Comparison of ENCODE assay signal across 8 cellular contexts in genomic region chr3:115239717-115240116, GRCh38.
DNase-seq lines count a peak whose midpoint lies in the region; ATAC-seq, FAIRE-seq and TF ChIP-seq lines count a peak whose summit lies in the region.

No MANE protein-coding gene starts in this region.

- DNase-seq in GM03348 (ENCODE audit: low spot score): peak; percentile 76
- DNase-seq in NCI-H748 (lab: John Stamatoyannopoulos, UW; ENCODE audit: unreplicated experiment): peak; percentile 97
- DNase-seq in endothelial cell of umbilical vein (ENCODE audit: low read depth, low spot score): peak; percentile 99
- no peak for DNase-seq in natural killer cell treated with Interleukin-12 subunit alpha and Interleukin-12 subunit beta and Interleukin-15 and Interleukin-18, amount 100 ng/mL, for 72 hours (ENCODE audit: low spot score)
- DNase-seq in mesendoderm: no peak

- WGBS in mesendoderm (ENCODE audit: extremely low coverage, insufficient coverage, low lambda C conversion rate): no CpG with 5 or more reads among the region's 6 CpGs

- no peak overlapping the region for H2AFZ ChIP-seq in endothelial cell of umbilical vein (ENCODE audit: low read depth, low read length)
- no peak overlapping the region for H2AFZ ChIP-seq in neuron (ENCODE audit: low read depth, low read length)

- H3K79me2 ChIP-seq in endothelial cell of umbilical vein (ENCODE audit: control insufficient read depth, insufficient read depth, low read length) (no peaks in the 10 kb centered on the region), mesendoderm (ENCODE audit: control insufficient read depth, insufficient read depth, low read length) (no peaks in the 10 kb centered on the region)

- H3K4me1 ChIP-seq in endothelial cell of umbilical vein (ENCODE audit: control insufficient read depth, extremely low read depth, insufficient read depth, low read length) (peaks cover 20% of the 10 kb centered on the region), neuron (ENCODE audit: insufficient read depth, low read length) (peaks cover 30% of the 10 kb centered on the region), mesendoderm (ENCODE audit: control insufficient read depth, low read depth, low read length) (no peaks in the 10 kb centered on the region)

- H3K9me3 ChIP-seq in endothelial cell of umbilical vein (replicated peaks; ENCODE audit: control insufficient read depth, insufficient read depth, low read length): no peaks in the 10 kb centered on the region
- no peaks in the 10 kb centered on the region for H3K9me3 ChIP-seq in neuron (ENCODE audit: low read length)

- H3K4me2 ChIP-seq in endothelial cell of umbilical vein (ENCODE audit: insufficient read depth, low read length) (peak overlapping the region; percentile 42), mesendoderm (ENCODE audit: low read length) (no peak overlapping the region)

- no peaks in the 10 kb centered on the region for H3K36me3 ChIP-seq in endothelial cell of umbilical vein (ENCODE audit: control insufficient read depth in 2 of 2, extremely low read depth in 1 of 2, insufficient read depth in 2 of 2, low read length in 2 of 2)
- no peaks in the 10 kb centered on the region for H3K36me3 ChIP-seq in neuron (ENCODE audit: insufficient read depth, low read length)
- no peaks in the 10 kb centered on the region for H3K36me3 ChIP-seq in mesendoderm (ENCODE audit: control insufficient read depth, insufficient read depth, low read length)

- H3K27me3 Mint-ChIP-seq in natural killer cell treated with Interleukin-12 subunit alpha and Interleukin-12 subunit beta and Interleukin-15 and Interleukin-18, amount 100 ng/mL, for 72 hours: peaks cover 4 to 9% of the 10 kb centered on the region in 2 donors
- H3K27me3 Mint-ChIP-seq in stimulated activated memory B cell treated with anti-CD40 and anti-IgM and Interleukin-4, amounts not matched to agents 10 μg/mL and 1 μg/mL and 100 μg/mL, for 72 hours: no peaks in the 10 kb centered on the region

- no peak overlapping the region for H4K8ac ChIP-seq in mesendoderm (ENCODE audit: low read depth, low read length)

- no peak overlapping the region for H3K4me3 ChIP-seq in endothelial cell of umbilical vein (replicated peaks in 1 of 3; ENCODE audit: insufficient read depth in 1 of 3, low read depth in 1 of 3, low read length in 3 of 3)
- H3K4me3 ChIP-seq in neuron (ENCODE audit: low read length): peak overlapping the region; percentile 4
- H3K4me3 ChIP-seq in mesendoderm (ENCODE audit: low read length): no peak overlapping the region

- no peak for TF ChIP-seq CTCF in endothelial cell of umbilical vein (IDR thresholded peaks at IDR 0.05; ENCODE audit: extremely low read depth in 1 of 2, insufficient read depth in 1 of 2, low read depth in 1 of 2, low read length in 2 of 2)

- no peaks in the 10 kb centered on the region for H3K9me3 Mint-ChIP-seq in natural killer cell treated with Interleukin-12 subunit alpha and Interleukin-12 subunit beta and Interleukin-15 and Interleukin-18, amount 100 ng/mL, for 72 hours
- H3K9me3 Mint-ChIP-seq in stimulated activated memory B cell treated with anti-CD40 and anti-IgM and Interleukin-4, amounts not matched to agents 10 μg/mL and 1 μg/mL and 100 μg/mL, for 72 hours: no peaks in the 10 kb centered on the region

- H3K18ac ChIP-seq in mesendoderm (ENCODE audit: low read length): no peak overlapping the region

- no peak overlapping the region for H3K27ac Mint-ChIP-seq in natural killer cell treated with Interleukin-12 subunit alpha and Interleukin-12 subunit beta and Interleukin-15 and Interleukin-18, amount 100 ng/mL, for 72 hours
- H3K27ac Mint-ChIP-seq in stimulated activated memory B cell treated with anti-CD40 and anti-IgM and Interleukin-4, amounts not matched to agents 10 μg/mL and 1 μg/mL and 100 μg/mL, for 72 hours: no peak overlapping the region

- H4K5ac ChIP-seq in mesendoderm (ENCODE audit: low read length): no peak overlapping the region

- no peak overlapping the region for H3K4me3 Mint-ChIP-seq in natural killer cell treated with Interleukin-12 subunit alpha and Interleukin-12 subunit beta and Interleukin-15 and Interleukin-18, amount 100 ng/mL, for 72 hours
- H3K4me3 Mint-ChIP-seq in stimulated activated memory B cell treated with anti-CD40 and anti-IgM and Interleukin-4, amounts not matched to agents 10 μg/mL and 1 μg/mL and 100 μg/mL, for 72 hours: no peak overlapping the region

- intact Hi-C loops in endothelial cell of umbilical vein (cut with micrococcal nuclease): loop anchor here (1.0 to 2.0 kb wide), 6 partner anchors 21 to 545 kb away; partner anchors contain the start of gene ZBTB20

- no peak overlapping the region for H3K56ac ChIP-seq in mesendoderm (ENCODE audit: low read length)

- H3K23ac ChIP-seq in mesendoderm (ENCODE audit: low read length): no peak overlapping the region

- no peaks in the 10 kb centered on the region for H4K20me1 ChIP-seq in endothelial cell of umbilical vein (replicated peaks; ENCODE audit: control insufficient read depth, extremely low read depth, insufficient read depth, low read length)

- H3K9ac ChIP-seq in endothelial cell of umbilical vein (replicated peaks; ENCODE audit: extremely low read depth, insufficient read depth, low read length): peak overlapping the region; percentile 35
- no peak overlapping the region for H3K9ac ChIP-seq in mesendoderm (ENCODE audit: low read length)

- ATAC-seq in natural killer cell treated with Interleukin-12 subunit alpha and Interleukin-12 subunit beta and Interleukin-15 and Interleukin-18, amount 100 ng/mL, for 72 hours: no peak
- no peak for ATAC-seq in stimulated activated memory B cell treated with anti-CD40 and anti-IgM and Interleukin-4, amounts not matched to agents 10 μg/mL and 1 μg/mL and 100 μg/mL, for 72 hours
- no peak for ATAC-seq in GM18868 (IDR thresholded peaks at IDR 0.05; ENCODE audit: unreplicated experiment)

- H3K79me1 ChIP-seq in mesendoderm (ENCODE audit: low read length): no peaks in the 10 kb centered on the region

- CTCF ChIA-PET in endothelial cell of umbilical vein (lab: Charles Lee): interaction anchor here (0.9 to 1.1 kb wide), 3 partner anchors 22 to 1494 kb away, joined by 3 to 4 read pairs (median 3); no protein-coding TSS in a partner anchor

- BruUV-seq in endothelial cell of umbilical vein (replicated peaks; lab: Mats Ljungman, UMichigan): no TSS peak

- H2BK120ac ChIP-seq in mesendoderm (ENCODE audit: low read depth, low read length): no peak overlapping the region

- no peak overlapping the region for H2BK5ac ChIP-seq in mesendoderm (ENCODE audit: low read length)

- no peak for TF ChIP-seq POLR2A in endothelial cell of umbilical vein (IDR thresholded peaks at IDR 0.05; ENCODE audit: low read depth, low read length)

- H3K4ac ChIP-seq in mesendoderm (ENCODE audit: low read depth, low read length): no peak overlapping the region

- H3K27ac ChIP-seq in endothelial cell of umbilical vein (ENCODE audit: insufficient read depth, low read depth, low read length): peak overlapping the region; percentile 70
- H3K27ac ChIP-seq in mesendoderm (ENCODE audit: low read depth, low read length): no peak overlapping the region

- FAIRE-seq in endothelial cell of umbilical vein (lab: Jason Lieb, UNC): peak; percentile 95

- no peaks in the 10 kb centered on the region for H3K9me1 ChIP-seq in endothelial cell of umbilical vein (replicated peaks; ENCODE audit: control insufficient read depth, extremely low read depth, insufficient read depth, low read length)

- no peak overlapping the region for H2BK15ac ChIP-seq in mesendoderm (replicated peaks; ENCODE audit: low read depth)

- no peak overlapping the region for H2AK5ac ChIP-seq in mesendoderm (ENCODE audit: low read length)

- H3K27me3 ChIP-seq in endothelial cell of umbilical vein (ENCODE audit: control insufficient read depth in 2 of 2, insufficient read depth in 2 of 2, low read length in 2 of 2): no peaks in the 10 kb centered on the region
- H3K27me3 ChIP-seq in neuron (ENCODE audit: insufficient read depth, low read length): no peaks in the 10 kb centered on the region
- H3K27me3 ChIP-seq in mesendoderm (ENCODE audit: insufficient read depth, low read length, poor library complexity): no peaks in the 10 kb centered on the region

- H3K36me3 Mint-ChIP-seq in natural killer cell treated with Interleukin-12 subunit alpha and Interleukin-12 subunit beta and Interleukin-15 and Interleukin-18, amount 100 ng/mL, for 72 hours: no peaks in the 10 kb centered on the region
- peaks cover 6% of the 10 kb centered on the region for H3K36me3 Mint-ChIP-seq in stimulated activated memory B cell treated with anti-CD40 and anti-IgM and Interleukin-4, amounts not matched to agents 10 μg/mL and 1 μg/mL and 100 μg/mL, for 72 hours

- dilution Hi-C loops in endothelial cell of umbilical vein (cut with MboI; ENCODE audit: extremely low pct_ligation_motif_present, low sequenced_read_pairs): no loop called here

- POLR2A ChIA-PET in endothelial cell of umbilical vein (lab: Charles Lee): no interaction called here

- no peaks in the 10 kb centered on the region for H3K4me1 Mint-ChIP-seq in natural killer cell treated with Interleukin-12 subunit alpha and Interleukin-12 subunit beta and Interleukin-15 and Interleukin-18, amount 100 ng/mL, for 72 hours (ENCODE audit: low read depth in 2 of 2)
- no peaks in the 10 kb centered on the region for H3K4me1 Mint-ChIP-seq in stimulated activated memory B cell treated with anti-CD40 and anti-IgM and Interleukin-4, amounts not matched to agents 10 μg/mL and 1 μg/mL and 100 μg/mL, for 72 hours

TF ChIP-seq in endothelial cell of umbilical vein, 7 proteins besides CTCF, POLR2A, EP300 and RAD21:
- TF ChIP-seq EZH2 (IDR thresholded peaks at IDR 0.05; ENCODE audit: borderline replicate concordance, low read depth, low read length, severe bottlenecking) (no peak), POLR2AphosphoS5 (IDR thresholded peaks at IDR 0.05; ENCODE audit: insufficient read depth, low read depth, low read length) (peak; percentile 69), GATA2 (IDR thresholded peaks at IDR 0.05; ENCODE audit: insufficient read depth, insufficient read length, low read depth, low read length) (peak; percentile 98), MYC (IDR thresholded peaks at IDR 0.05; ENCODE audit: low read depth, low read length) (no peak), JUN (IDR thresholded peaks at IDR 0.05; ENCODE audit: borderline replicate concordance, insufficient read depth, insufficient read length, low read depth) (peak; percentile 99), MAX (IDR thresholded peaks at IDR 0.05; ENCODE audit: insufficient read depth, insufficient read length) (no peak), FOS (IDR thresholded peaks at IDR 0.05; ENCODE audit: borderline replicate concordance, insufficient read depth, low read length) (peak; percentile 100)

Comparison
In these comparisons a context has a peak if more than half of its experiments do, and no peak if none do; other contexts are left out.
1. DNase-seq: peak in GM03348 (single experiment), NCI-H748 (single experiment) and endothelial cell of umbilical vein (single experiment); none in natural killer cell treated with Interleukin-12 subunit alpha and Interleukin-12 subunit beta and Interleukin-15 and Interleukin-18, amount 100 ng/mL, for 72 hours (single experiment) and mesendoderm (single experiment).